In genomic region chr16:3864562-3864961, GRCh38 we compare ENCODE assay signal across 17 cellular contexts. TPM values are rescaled to one million over a fixed set of nuclear protein-coding genes. Genes with fewer than 3 reads are reported as not detected.
DNase-seq lines count a peak whose midpoint lies in the region; ATAC-seq and TF ChIP-seq lines count a peak whose summit lies in the region.
"Had no signal": no experiment of that assay in that cellular context is flagged by ENCODE, and none has a peak within 500 bp of the region (broad histone marks: within the 10 kb centered on the region; RNA-seq: fewer than 3 reads in every experiment).

No MANE protein-coding gene starts in this region.

- H3K27me3 ChIP-seq in BLaER1 treated with 17β-estradiol and CSF1 and Interleukin-3, amounts not matched to agents 10 nM and 100 nM: no peaks in the 10 kb centered on the region
- H3K27me3 ChIP-seq in trophoblast cell (ENCODE audit: insufficient read depth, low read length): no peaks in the 10 kb centered on the region

- no peak overlapping the region for H2BK5ac ChIP-seq in trophoblast cell (ENCODE audit: low read depth, low read length, poor library complexity)

- TF ChIP-seq CTCF in lower leg skin (IDR thresholded peaks at IDR 0.05) (no peak), GM13977 (IDR thresholded peaks at IDR 0.05; ENCODE audit: extremely low read depth, insufficient read depth, missing control alignments) (no peak)

- H3K27ac Mint-ChIP-seq in activated T-cell treated with anti-CD3 and anti-CD28 coated beads, Interleukin-2, amount 50 U/mL, for 24 hours: peak overlapping the region; percentile 69
- no peak overlapping the region for H3K27ac Mint-ChIP-seq in activated naive CD8-positive, alpha-beta T cell treated with anti-CD3 and anti-CD28 coated beads, Interleukin-2, amount 50 U/mL, for 24 hours

- ATAC-seq in activated naive CD8-positive, alpha-beta T cell treated with anti-CD3 and anti-CD28 coated beads, Interleukin-2, amount 50 U/mL, for 24 hours: peak; percentile 52
- ATAC-seq: A549 had no signal

- no peak for DNase-seq in activated T-cell treated with anti-CD3 and anti-CD28 coated beads, Interleukin-2, amount 50 U/mL, for 24 hours
- no peak for DNase-seq in activated T-cell treated with anti-CD3 and anti-CD28 coated beads, Interleukin-2, amount 50 U/mL, for 1 hour
- DNase-seq in activated naive CD8-positive, alpha-beta T cell treated with anti-CD3 and anti-CD28 coated beads, Interleukin-2, amount 50 U/mL, for 24 hours: no peak
- DNase-seq in trophoblast cell (no peak), lower leg skin (ENCODE audit: low spot score in 2 of 2) (no peak), GM13977 (ENCODE audit: low spot score) (no peak), cerebellar nuclear complex (lab: John Stamatoyannopoulos, UW) (no peak)
- DNase-seq: CD4-positive, alpha-beta memory T cell; DND-41; GDM1; MV-4-11; NCI-H1436; NCI-H2029 treated with DMSO at 0.1 percent for 48 hours; NCI-H510A treated with DMSO at 0.1 percent for 48 hours had no signal

- no peak overlapping the region for H3K23ac ChIP-seq in trophoblast cell (ENCODE audit: low read length)

- H4K91ac ChIP-seq in trophoblast cell (ENCODE audit: low read depth, low read length): no peak overlapping the region

- intact Hi-C loops in lower leg skin (cut with DNase I; ENCODE audit: low total_unique reads): no loop called here

- no peaks in the 10 kb centered on the region for H3K36me3 Mint-ChIP-seq in activated T-cell treated with anti-CD3 and anti-CD28 coated beads, Interleukin-2, amount 50 U/mL, for 24 hours (ENCODE audit: low read depth)
- H3K36me3 Mint-ChIP-seq in activated naive CD8-positive, alpha-beta T cell treated with anti-CD3 and anti-CD28 coated beads, Interleukin-2, amount 50 U/mL, for 24 hours (ENCODE audit: low read depth): no peaks in the 10 kb centered on the region

- H2BK12ac ChIP-seq in trophoblast cell (ENCODE audit: low read length): no peak overlapping the region

- TF ChIP-seq POLR2A in lower leg skin (IDR thresholded peaks at IDR 0.05): no peak

- no peak overlapping the region for H3K18ac ChIP-seq in trophoblast cell (ENCODE audit: low read length)

- peaks cover 87% of the 10 kb centered on the region for H3K4me1 Mint-ChIP-seq in activated T-cell treated with anti-CD3 and anti-CD28 coated beads, Interleukin-2, amount 50 U/mL, for 24 hours (ENCODE audit: low read depth)
- peaks cover 80% of the 10 kb centered on the region for H3K4me1 Mint-ChIP-seq in activated naive CD8-positive, alpha-beta T cell treated with anti-CD3 and anti-CD28 coated beads, Interleukin-2, amount 50 U/mL, for 24 hours

- no peak overlapping the region for H3K4me3 ChIP-seq in BLaER1 treated with 17β-estradiol and CSF1 and Interleukin-3, amounts not matched to agents 10 nM and 100 nM
- H3K4me3 ChIP-seq in trophoblast cell (ENCODE audit: low read depth, low read length) (no peak overlapping the region), lower leg skin (ENCODE audit: low read depth, poor library complexity, severe bottlenecking) (no peak overlapping the region)
- H3K4me3 ChIP-seq: A549, GM23338 had no signal

- 0 out of 22 replicates have a peak overlapping the region, but pooled peaks of 1 of the 11 experiments have one; percentile 34 for H3K27ac ChIP-seq in BLaER1 treated with 17β-estradiol and CSF1 and Interleukin-3, amounts not matched to agents 10 nM and 100 nM
- H3K27ac ChIP-seq in trophoblast cell (ENCODE audit: low read depth, low read length): no peak overlapping the region
- H3K27ac ChIP-seq: A549 had no signal

- no CpG with 5 or more reads among the region's 5 CpGs for WGBS in trophoblast cell (ENCODE audit: extremely low coverage, insufficient coverage, insufficient read length)
- 74 to 92% methylated on average over 5 of the region's 5 CpGs for WGBS in lower leg skin, 2 donors

- no peaks in the 10 kb centered on the region for H3K79me1 ChIP-seq in trophoblast cell (ENCODE audit: low read length)

- H4K8ac ChIP-seq in trophoblast cell (ENCODE audit: low read depth, low read length): no peak overlapping the region

- H3K9me3 Mint-ChIP-seq in activated T-cell treated with anti-CD3 and anti-CD28 coated beads, Interleukin-2, amount 50 U/mL, for 24 hours: no peaks in the 10 kb centered on the region
- H3K9me3 Mint-ChIP-seq in activated naive CD8-positive, alpha-beta T cell treated with anti-CD3 and anti-CD28 coated beads, Interleukin-2, amount 50 U/mL, for 24 hours: no peaks in the 10 kb centered on the region
- H3K9me3 Mint-ChIP-seq: CD4-positive, alpha-beta memory T cell; GM23338 had no signal

- H3K79me2 ChIP-seq in trophoblast cell (ENCODE audit: control insufficient read depth, insufficient read depth, low read length, poor library complexity): peaks cover 27% of the 10 kb centered on the region

- H4K20me1 ChIP-seq in BLaER1 treated with 17β-estradiol and CSF1 and Interleukin-3, amounts not matched to agents 10 nM and 100 nM: peaks cover 100% of the 10 kb centered on the region in 11 experiments

- in situ Hi-C loops in GM13977 (cut with MboI; ENCODE audit: low pct_unique_long_range_greater_than_20kb, low sequenced_read_pairs, unreplicated experiment): no loop called here

- no peak overlapping the region for H2AK5ac ChIP-seq in trophoblast cell (ENCODE audit: low read length)

- no peak overlapping the region for H2AFZ ChIP-seq in trophoblast cell (ENCODE audit: insufficient read depth, low read length, poor library complexity)
- H2AFZ ChIP-seq: GM23338 had no signal

- H3K4me2 ChIP-seq in BLaER1 treated with 17β-estradiol and CSF1 and Interleukin-3, amounts not matched to agents 10 nM and 100 nM: peak overlapping the region; percentile 55 to 90 (median 75)
- H3K4me2 ChIP-seq in trophoblast cell (ENCODE audit: low read length): no peak overlapping the region
- H3K4me2 ChIP-seq: A549, GM23338 had no signal

- H3K9ac ChIP-seq in BLaER1 treated with 17β-estradiol and CSF1 and Interleukin-3, amounts not matched to agents 10 nM and 100 nM: no peak overlapping the region
- no peak overlapping the region for H3K9ac ChIP-seq in trophoblast cell (ENCODE audit: low read length)

- no peak overlapping the region for H2BK120ac ChIP-seq in trophoblast cell (ENCODE audit: insufficient read depth, low read length, poor library complexity)

- peak overlapping the region; percentile 77 for H3K4ac ChIP-seq in trophoblast cell (ENCODE audit: low read depth, low read length)

- no peak overlapping the region for H3K14ac ChIP-seq in trophoblast cell (ENCODE audit: low read length)

- H3K36me3 ChIP-seq in BLaER1 treated with 17β-estradiol and CSF1 and Interleukin-3, amounts not matched to agents 10 nM and 100 nM: peaks cover 0 to 32% (median 19%) of the 10 kb centered on the region in 11 experiments; a peak in 14 of 22 replicates
- H3K36me3 ChIP-seq in trophoblast cell (ENCODE audit: control insufficient read depth in 1 of 2, insufficient read depth in 2 of 2, low read length in 2 of 2): no peaks in the 10 kb centered on the region

- no peaks in the 10 kb centered on the region for H3K27me3 Mint-ChIP-seq in activated T-cell treated with anti-CD3 and anti-CD28 coated beads, Interleukin-2, amount 50 U/mL, for 24 hours
- H3K27me3 Mint-ChIP-seq in activated naive CD8-positive, alpha-beta T cell treated with anti-CD3 and anti-CD28 coated beads, Interleukin-2, amount 50 U/mL, for 24 hours: no peaks in the 10 kb centered on the region
- H3K27me3 Mint-ChIP-seq: CD4-positive, alpha-beta memory T cell had no signal

- H3K4me3 Mint-ChIP-seq in activated T-cell treated with anti-CD3 and anti-CD28 coated beads, Interleukin-2, amount 50 U/mL, for 24 hours: no peak overlapping the region
- H3K4me3 Mint-ChIP-seq in activated naive CD8-positive, alpha-beta T cell treated with anti-CD3 and anti-CD28 coated beads, Interleukin-2, amount 50 U/mL, for 24 hours: no peak overlapping the region
- H3K4me3 Mint-ChIP-seq: GM23338 had no signal

- H4K12ac ChIP-seq in trophoblast cell (ENCODE audit: low read depth, low read length): no peak overlapping the region

- H3K4me1 ChIP-seq in BLaER1 treated with 17β-estradiol and CSF1 and Interleukin-3, amounts not matched to agents 10 nM and 100 nM: peaks cover 72 to 100% (median 91%) of the 10 kb centered on the region in 10 experiments
- H3K4me1 ChIP-seq in trophoblast cell (ENCODE audit: control insufficient read depth in 1 of 2, insufficient read depth in 2 of 2, low read length in 2 of 2): peaks cover 23 to 27% of the 10 kb centered on the region in 2 experiments

- no peaks in the 10 kb centered on the region for H3K9me3 ChIP-seq in BLaER1 treated with 17β-estradiol and CSF1 and Interleukin-3, amounts not matched to agents 10 nM and 100 nM (replicated peaks in 1 of 11)
- H3K9me3 ChIP-seq in trophoblast cell (ENCODE audit: insufficient read depth, low read depth, low read length): no peaks in the 10 kb centered on the region
- H3K9me3 ChIP-seq: A549 had no signal

RNA-seq across cellular contexts. Expression of gene CREBBP, which starts 16.0 kb away (rescaled TPM):
- polyA plus RNA-seq in trophoblast cell (2013): 31.9 and 34.3 TPM in 2 replicates
- total RNA-seq in lower leg skin: 100 to 1,000 TPM in 1 of 4 donors, 10 to 100 TPM in 3; 45.5 to 152 (median 65.7) TPM
